In the genomic region with DNA sequence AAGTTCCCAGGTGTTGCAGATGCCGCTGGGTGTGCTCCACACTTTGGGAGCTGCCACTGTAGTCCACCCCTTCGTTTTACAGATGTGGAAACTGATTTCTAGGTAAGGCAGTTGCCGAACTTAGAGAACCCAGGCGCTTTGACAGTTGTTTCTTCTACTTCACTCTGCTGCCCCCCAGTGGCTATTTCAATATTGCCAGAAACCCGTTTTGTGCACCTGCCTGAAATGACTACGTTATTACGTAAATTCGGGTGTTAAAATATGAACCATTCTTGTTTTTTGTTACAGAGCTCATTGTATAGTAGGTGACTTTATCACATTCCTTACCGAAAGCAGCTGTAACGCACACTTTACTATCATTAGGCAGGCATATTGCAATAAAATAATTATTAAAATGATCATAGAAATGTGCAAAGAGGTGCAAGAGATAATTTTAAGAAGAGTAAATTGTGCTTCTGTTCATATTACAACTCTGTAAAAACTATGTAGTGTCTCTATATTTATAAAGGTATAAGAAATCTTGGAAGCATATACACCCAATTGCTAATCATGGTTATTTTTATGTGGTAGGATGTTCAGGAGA, we compare ENCODE assay signal across 8 cellular contexts. TPM values are rescaled to one million over a fixed set of nuclear protein-coding genes. Genes with fewer than 3 reads are reported as not detected.
DNase-seq lines count a peak whose midpoint lies in the region; ATAC-seq and TF ChIP-seq lines count a peak whose summit lies in the region.

No MANE protein-coding gene starts in this region.

- H4K20me1 ChIP-seq in OCI-LY7 (ENCODE audit: insufficient read depth, low read length), result no peaks in the 10 kb centered on the region

- H3K27ac ChIP-seq in OCI-LY7 (ENCODE audit: low read depth, low read length, poor library complexity, severe bottlenecking), result no peak overlapping the region
- H3K27ac ChIP-seq in esophagus muscularis mucosa (replicated peaks in 1 of 4), result no peak overlapping the region

- no peak for TF ChIP-seq POLR2A in esophagus muscularis mucosa (IDR thresholded peaks at IDR 0.05; ENCODE audit: low read depth)

- H3K9me3 ChIP-seq in OCI-LY7 (ENCODE audit: low read length), result no peaks in the 10 kb centered on the region
- no peaks in the 10 kb centered on the region for H3K9me3 ChIP-seq in esophagus muscularis mucosa

- no peak overlapping the region for H3K4me3 Mint-ChIP-seq in nephron progenitor cell

- peaks cover 0 to 6% (median 0%) of the 10 kb centered on the region in 4 donors for H3K27me3 ChIP-seq in esophagus muscularis mucosa

- H3K9me2 ChIP-seq in OCI-LY7 (ENCODE audit: insufficient read depth, low read length), result no peaks in the 10 kb centered on the region

- peak overlapping the region; percentile 25; the same call in 1 of the 2 replicates for H3K4me2 ChIP-seq in OCI-LY7 (ENCODE audit: low read length)

- no peak for ATAC-seq in GM18870 (IDR thresholded peaks at IDR 0.05; ENCODE audit: unreplicated experiment)

- H3K4me1 Mint-ChIP-seq in nephron progenitor cell, result peaks cover 4% of the 10 kb centered on the region

- H3K36me3 ChIP-seq in OCI-LY7 (ENCODE audit: insufficient read depth, low read length), result no peaks in the 10 kb centered on the region
- H3K36me3 ChIP-seq in esophagus muscularis mucosa, result no peaks in the 10 kb centered on the region

- H3K4me1 ChIP-seq in OCI-LY7 (ENCODE audit: insufficient read depth, low read length, poor library complexity, severe bottlenecking), result peaks cover 10% of the 10 kb centered on the region
- H3K4me1 ChIP-seq in esophagus muscularis mucosa, result peaks cover 0 to 8% (median 6%) of the 10 kb centered on the region in 4 donors

- CTCF ChIA-PET in OCI-LY7 (lab: Charles Lee; ENCODE audit: unreplicated experiment), result interaction anchor here (0.8 kb wide), 1 partner anchor 51 kb away, joined by 3 read pairs; no protein-coding TSS in a partner anchor

- 2% methylated on average over 9 of the region's 10 CpGs for WGBS in esophagus muscularis mucosa

- POLR2A ChIA-PET in OCI-LY7 (lab: Charles Lee), result interaction anchor here (0.9 to 1.6 kb wide), 3 partner anchors 47 to 66 kb away, joined by 3 read pairs; no protein-coding TSS in a partner anchor

- intact Hi-C loops in OCI-LY7 (cut with micrococcal nuclease; ENCODE audit: unreplicated experiment), result loop anchor here (1.0 kb wide), 2 partner anchors 51 to 124 kb away; no protein-coding TSS in a partner anchor
- intact Hi-C loops in esophagus muscularis mucosa (cut with DNase I), result loop anchor here (1.0 to 2.0 kb wide), 2 partner anchors 52 to 124 kb away; no protein-coding TSS in a partner anchor

- TF ChIP-seq EP300 in esophagus muscularis mucosa (IDR thresholded peaks at IDR 0.05), result no peak

- H3K4me3 ChIP-seq in OCI-LY7 (ENCODE audit: low read depth, low read length, poor library complexity, severe bottlenecking), result no peak overlapping the region
- H3K4me3 ChIP-seq in esophagus muscularis mucosa, result no peak overlapping the region

- no peak overlapping the region for H3K27ac Mint-ChIP-seq in nephron progenitor cell

- peaks cover 22% of the 10 kb centered on the region for H3K27me3 Mint-ChIP-seq in nephron progenitor cell (ENCODE audit: low read depth, poor library complexity)

- no peaks in the 10 kb centered on the region for H3K79me2 ChIP-seq in OCI-LY7 (ENCODE audit: insufficient read depth, low read depth, low read length)

- no peak overlapping the region for H2AFZ ChIP-seq in OCI-LY7 (ENCODE audit: low read length)

- peak; percentile 97 for TF ChIP-seq CTCF in OCI-LY7 (conservative IDR thresholded peaks at IDR 0.05; ENCODE audit: low read length)
- TF ChIP-seq CTCF in esophagus muscularis mucosa (IDR thresholded peaks at IDR 0.05), result peak; percentile 71 to 84 (median 77)
- TF ChIP-seq CTCF in nephron progenitor cell (IDR thresholded peaks at IDR 0.05), result peak; percentile 88

- peak; percentile 70 for DNase-seq in COLO829 (ENCODE audit: low spot score)
- DNase-seq in HuH-7.5 (ENCODE audit: low spot score), result peak; percentile 46
- peak; percentile 86 for DNase-seq in OCI-LY7 (ENCODE audit: low spot score)
- peak; percentile 92 for DNase-seq in activated T-cell treated with anti-CD3 and anti-CD28 coated beads for 4 hours
- peak; percentile 95 for DNase-seq in esophagus muscularis mucosa (ENCODE audit: extremely low spot score)
- peak; percentile 83 for DNase-seq in nephron progenitor cell
- peak; percentile 72 for DNase-seq in stimulated activated naive CD4-positive, alpha-beta T cell treated with Interleukin-2 at 50 U/mL for 16 hours (lab: John Stamatoyannopoulos, UW)

- no peaks in the 10 kb centered on the region for H3K36me3 Mint-ChIP-seq in nephron progenitor cell (ENCODE audit: low read depth)

- no TSS peak for BruUV-seq in OCI-LY7 (replicated peaks; lab: Mats Ljungman, UMichigan)

- no peaks in the 10 kb centered on the region for H3K9me3 Mint-ChIP-seq in nephron progenitor cell

RNA-seq across cellular contexts. Expression of gene OTOA, which starts 44.9 kb away (rescaled TPM):
- not detected in 2 replicates for total RNA-seq in OCI-LY7 (2014; rRNA removed; shearing (Covaris generic))
- 0.09 TPM in 1 of 2 replicates, not detected in the other for total RNA-seq in OCI-LY7 (2022)
- under 1 TPM in 2 of 4 donors, not detected in 2; 0.11 to 0.33 TPM for total RNA-seq in esophagus muscularis mucosa

RNA-seq across cellular contexts. Expression of gene IGSF6, which starts 56.2 kb away (rescaled TPM):
- total RNA-seq in OCI-LY7 (2014; rRNA removed; shearing (Covaris generic)), result 0.28 and 0.57 TPM in 2 replicates
- total RNA-seq in OCI-LY7 (2022), result 0.22 and 0.30 TPM in 2 replicates
- total RNA-seq in esophagus muscularis mucosa, result 1 to 10 TPM in 2 of 4 donors, under 1 TPM in 2; 0.69 to 4.5 (median 1.3) TPM
